In genomic region chr1:145785481-145785880, GRCh38 we compare ENCODE assay signal across 13 cellular contexts. TPM values are rescaled to one million over a fixed set of nuclear protein-coding genes. Genes with fewer than 3 reads are reported as not detected.
DNase-seq lines count a peak whose midpoint lies in the region; ATAC-seq and TF ChIP-seq lines count a peak whose summit lies in the region.
"Had no signal": no experiment of that assay in that cellular context is flagged by ENCODE, and none has a peak within 500 bp of the region (broad histone marks: within the 10 kb centered on the region; RNA-seq: fewer than 3 reads in every experiment).

No MANE protein-coding gene starts in this region.

- intact Hi-C loops in esophagus muscularis mucosa (cut with DNase I) (loop anchor here (5.0 kb wide), 1 partner anchor 42 kb away; no protein-coding TSS in a partner anchor), sigmoid colon (cut with DNase I) (loop anchor here (10.0 kb wide), 1 partner anchor 59 kb away; the partner anchor contains the start of gene NUDT17)

- H4K20me1 ChIP-seq in MM.1S (ENCODE audit: insufficient read depth, low read length): no peaks in the 10 kb centered on the region

- H3K27me3 ChIP-seq in MM.1S (replicated peaks; ENCODE audit: insufficient read depth, low read length) (no peaks in the 10 kb centered on the region), esophagus muscularis mucosa (no peaks in the 10 kb centered on the region), sigmoid colon (no peaks in the 10 kb centered on the region)

- WGBS in esophagus muscularis mucosa: 75% methylated on average over 2 of the region's 2 CpGs
- 50 to 65% methylated on average over 2 of the region's 2 CpGs for WGBS in sigmoid colon, 2 donors

- TF ChIP-seq EP300 in esophagus muscularis mucosa (IDR thresholded peaks at IDR 0.05): no peak
- TF ChIP-seq EP300 in sigmoid colon (IDR thresholded peaks at IDR 0.05): no peak

- no peak overlapping the region for H3K9ac ChIP-seq in MM.1S (ENCODE audit: low read length)

- H3K4me3 ChIP-seq in MM.1S (ENCODE audit: low read length): peak overlapping the region; percentile 13; the same call in 1 of the 2 replicates
- H3K4me3 ChIP-seq in esophagus muscularis mucosa: no peak overlapping the region
- no peak overlapping the region for H3K4me3 ChIP-seq in sigmoid colon
- H3K4me3 ChIP-seq: GM23338 had no signal

- H3K27ac ChIP-seq in MM.1S (ENCODE audit: low read length) (peak overlapping the region; percentile 30; the same call in 1 of the 2 replicates), esophagus muscularis mucosa (replicated peaks in 1 of 4) (peak overlapping the region; percentile 81 to 84 (median 82)), sigmoid colon (peak overlapping the region; percentile 52 to 84 (median 76))

- peaks cover 5% of the 10 kb centered on the region; the same call in 1 of the 2 replicates for H3K36me3 ChIP-seq in MM.1S (replicated peaks; ENCODE audit: insufficient read depth, low read length)
- peaks cover 0 to 14% (median 7%) of the 10 kb centered on the region in 4 donors for H3K36me3 ChIP-seq in esophagus muscularis mucosa
- peaks cover 0 to 8% (median 2%) of the 10 kb centered on the region in 4 donors for H3K36me3 ChIP-seq in sigmoid colon

- H3K4me1 ChIP-seq in MM.1S (ENCODE audit: low read length) (peaks cover 22% of the 10 kb centered on the region), esophagus muscularis mucosa (peaks cover 15 to 33% (median 30%) of the 10 kb centered on the region in 4 donors), sigmoid colon (peaks cover 0 to 46% (median 25%) of the 10 kb centered on the region in 4 donors)

- TF ChIP-seq POLR2A in esophagus muscularis mucosa (IDR thresholded peaks at IDR 0.05; ENCODE audit: low read depth): no peak
- no peak for TF ChIP-seq POLR2A in sigmoid colon (IDR thresholded peaks at IDR 0.05)

- DNase-seq in GM13976 (ENCODE audit: low spot score): peak; percentile 25
- DNase-seq in MM.1S: peak; percentile 67
- no peak for DNase-seq in esophagus muscularis mucosa (ENCODE audit: extremely low spot score)
- DNase-seq in sigmoid colon: no peak
- no peak for DNase-seq in OCI-M2 (lab: John Stamatoyannopoulos, UW; ENCODE audit: unreplicated experiment)
- DNase-seq in DMS153 (lab: John Stamatoyannopoulos, UW): no peak
- DNase-seq: activated CD4-positive, alpha-beta T cell treated with anti-CD3 and anti-CD28 coated beads, Interleukin-2, amount 50 U/mL, for 4 hours; islet precursor cell; KG1 had no signal

- TF ChIP-seq CTCF in GM13976 (IDR thresholded peaks at IDR 0.05; ENCODE audit: borderline replicate concordance, control extremely low read depth, extremely low read depth, insufficient read depth, missing control alignments) (no peak), MM.1S (IDR thresholded peaks at IDR 0.05; ENCODE audit: low read length) (no peak), esophagus muscularis mucosa (IDR thresholded peaks at IDR 0.05) (no peak), sigmoid colon (IDR thresholded peaks at IDR 0.05) (no peak)

- H3K9me3 ChIP-seq in MM.1S (replicated peaks; ENCODE audit: insufficient read depth, low read length) (no peaks in the 10 kb centered on the region), esophagus muscularis mucosa (no peaks in the 10 kb centered on the region), sigmoid colon (no peaks in the 10 kb centered on the region)

- H3K79me2 ChIP-seq in MM.1S (ENCODE audit: low read length): peaks cover 16% of the 10 kb centered on the region

- no peak overlapping the region for H2AFZ ChIP-seq in MM.1S (ENCODE audit: low read length)
- H2AFZ ChIP-seq: GM23338 had no signal

- H3F3A ChIP-seq in MM.1S (ENCODE audit: insufficient read depth, low read length): peaks cover 20% of the 10 kb centered on the region

- no peaks in the 10 kb centered on the region for H3K9me2 ChIP-seq in MM.1S (replicated peaks; ENCODE audit: insufficient read depth, low read length)

- H3K4me2 ChIP-seq in MM.1S (ENCODE audit: low read depth, low read length): peak overlapping the region; percentile 47
- H3K4me2 ChIP-seq: GM23338 had no signal

- no peak for ATAC-seq in GM18861 (IDR thresholded peaks at IDR 0.05; ENCODE audit: unreplicated experiment)
- ATAC-seq in HG03135 (IDR thresholded peaks at IDR 0.05; ENCODE audit: unreplicated experiment): no peak
- ATAC-seq: GM23338, SK-N-SH treated with all-trans-retinoic acid at 6 μM for 48 hours had no signal

- in situ Hi-C loops in GM13976 (cut with MboI; ENCODE audit: low sequenced_read_pairs, unreplicated experiment): no loop called here

RNA-seq across cellular contexts. Expression of gene RNF115, which starts 38.4 kb away (rescaled TPM):
- 10 to 100 TPM; 37.8 to 46.3 (median 40.3) TPM for total RNA-seq in esophagus muscularis mucosa
- 10 to 100 TPM; 16.6 to 41.8 (median 23.1) TPM for total RNA-seq in sigmoid colon
- polyA plus RNA-seq in sigmoid colon: 1 to 10 TPM; 3.0 to 4.7 (median 3.0) TPM

RNA-seq across cellular contexts. Expression of gene POLR3C, which starts 38.5 kb away (rescaled TPM):
- total RNA-seq in esophagus muscularis mucosa: 10 to 100 TPM; 22.3 to 34.1 (median 27.8) TPM
- 10 to 100 TPM; 18.3 to 37.7 (median 26.9) TPM for total RNA-seq in sigmoid colon
- 10 to 100 TPM in 2 of 3 donors, 1 to 10 TPM in 1; 9.0 to 16.1 (median 12.6) TPM for polyA plus RNA-seq in sigmoid colon

RNA-seq across cellular contexts. Expression of gene NUDT17, which starts 59.9 kb away (rescaled TPM):
- total RNA-seq in esophagus muscularis mucosa (1 to 10 TPM; 1.2 to 3.6 (median 1.6) TPM), sigmoid colon (1 to 10 TPM; 1.6 to 9.1 (median 2.8) TPM)
- 1 to 10 TPM in 2 of 3 donors, not detected in 1; 1.2 to 2.0 TPM for polyA plus RNA-seq in sigmoid colon

Comparison
In these comparisons a context has a peak if more than half of its experiments do, and no peak if none do; other contexts are left out.
1. DNase-seq: peak in GM13976 (single experiment) and MM.1S (single experiment); none in esophagus muscularis mucosa (single experiment), sigmoid colon (single experiment), OCI-M2 (single experiment) and DMS153 (single experiment).
2. H3K27ac ChIP-seq: peak in every context shown above with its lines; median percentile 82 in esophagus muscularis mucosa; 76 in sigmoid colon; 30 in MM.1S.